20 cellular contexts compared by ENCODE assay signal in the genomic region with DNA sequence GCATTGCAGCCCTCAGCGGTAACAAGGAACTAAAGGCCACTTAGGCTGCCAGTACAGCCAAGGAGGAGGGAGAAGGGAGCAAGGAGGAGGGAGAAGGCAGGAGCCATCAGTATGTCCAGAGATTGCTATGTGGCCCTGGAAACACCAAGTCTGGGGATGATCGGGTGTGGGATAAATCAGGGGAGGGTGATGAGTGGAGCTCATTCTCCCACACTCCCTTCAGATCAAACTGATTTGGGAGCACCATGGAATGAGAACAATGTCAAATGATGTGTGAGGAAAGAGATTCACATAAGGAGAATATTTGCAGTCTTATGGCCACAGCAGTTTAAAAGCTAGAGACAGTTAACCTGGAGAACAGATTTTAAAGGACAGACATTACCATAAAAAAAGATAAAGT.
A peak's percentile ranks its signal among the peaks of the same experiment; 100 is the strongest.
DNase-seq lines count a peak whose midpoint lies in the region; FAIRE-seq and TF ChIP-seq lines count a peak whose summit lies in the region.
"Had no signal": no experiment of that assay in that cellular context is flagged by ENCODE, and none has a peak within 500 bp of the region (broad histone marks: within the 10 kb centered on the region; RNA-seq: fewer than 3 reads in every experiment).

No MANE protein-coding gene starts in this region.

- H3K36me3 ChIP-seq in neural progenitor cell (no peaks in the 10 kb centered on the region), breast epithelium (no peaks in the 10 kb centered on the region)

- peaks cover 3% of the 10 kb centered on the region for H3K27me3 Mint-ChIP-seq in neural progenitor cell (ENCODE audit: insufficient read depth, low read depth)

- no peak for TF ChIP-seq POLR2A in breast epithelium (IDR thresholded peaks at IDR 0.05)

- FAIRE-seq in GM19239 (lab: Jason Lieb, UNC) = no peak
- FAIRE-seq: A204.1, GM12891, GM18507, H1 had no signal

- peaks cover 9% of the 10 kb centered on the region for H3K4me1 Mint-ChIP-seq in neural progenitor cell

- H3F3A ChIP-seq in neural progenitor cell (ENCODE audit: low read depth) = no peaks in the 10 kb centered on the region

- H3K27ac Mint-ChIP-seq in neural progenitor cell = peak overlapping the region; percentile 23
- H3K27ac Mint-ChIP-seq: CD14-positive monocyte; CD4-positive, alpha-beta memory T cell; H9 had no signal

- H3K4me3 Mint-ChIP-seq in neural progenitor cell = no peak overlapping the region
- H3K4me3 Mint-ChIP-seq: CD4-positive, alpha-beta memory T cell; H9 had no signal

- H3K9me3 ChIP-seq in neural progenitor cell (ENCODE audit: low read depth) (no peaks in the 10 kb centered on the region), breast epithelium (no peaks in the 10 kb centered on the region)

- no peaks in the 10 kb centered on the region for H3K9me3 Mint-ChIP-seq in neural progenitor cell
- H3K9me3 Mint-ChIP-seq: CD14-positive monocyte; CD4-positive, alpha-beta memory T cell had no signal

- H3K4me1 ChIP-seq in neural progenitor cell (no peaks in the 10 kb centered on the region), breast epithelium (no peaks in the 10 kb centered on the region)

- no peaks in the 10 kb centered on the region for H3K36me3 Mint-ChIP-seq in neural progenitor cell
- H3K36me3 Mint-ChIP-seq: CD14-positive monocyte; CD4-positive, alpha-beta memory T cell had no signal

- TF ChIP-seq CTCF in neural progenitor cell (IDR thresholded peaks at IDR 0.05) = no peak
- TF ChIP-seq CTCF in breast epithelium (IDR thresholded peaks at IDR 0.05) = no peak

- no peak overlapping the region for H3K9ac ChIP-seq in neural progenitor cell

- H3K27ac ChIP-seq in neural progenitor cell (no peak overlapping the region), breast epithelium (no peak overlapping the region)

- H4K20me1 ChIP-seq in neural progenitor cell (ENCODE audit: low read depth) = no peaks in the 10 kb centered on the region

- no peak overlapping the region for H3K4me3 ChIP-seq in neural progenitor cell
- no peak overlapping the region for H3K4me3 ChIP-seq in breast epithelium

- H3K79me2 ChIP-seq in neural progenitor cell (ENCODE audit: low read depth) = no peaks in the 10 kb centered on the region

- H3K27me3 ChIP-seq in neural progenitor cell = no peaks in the 10 kb centered on the region
- H3K27me3 ChIP-seq in breast epithelium = peaks cover 0 to 7% of the 10 kb centered on the region in 2 donors

- no peak overlapping the region for H2AFZ ChIP-seq in neural progenitor cell (replicated peaks)

- no peak overlapping the region for H3K4me2 ChIP-seq in neural progenitor cell

- intact Hi-C loops in breast epithelium (cut with DNase I; ENCODE audit: low total_unique reads) = no loop called here

- DNase-seq in EH (ENCODE audit: low read depth) = peak; percentile 64
- DNase-seq in amniotic epithelial cell (ENCODE audit: low read depth) = peak; percentile 58
- no peak for DNase-seq in neural progenitor cell (ENCODE audit: low spot score)
- DNase-seq in LoVo (ENCODE audit: low spot score) = no peak
- no peak for DNase-seq in GM19239 (ENCODE audit: insufficient read length, low spot score)
- DNase-seq in breast epithelium (ENCODE audit: low spot score in 2 of 2) = no peak
- DNase-seq: ACHN; AML-193; CD4-positive, alpha-beta memory T cell; DMS79 treated with DMSO at 0.1 percent for 48 hours; EL; H9; IMR-90; Karpas-422; KBM-7 had no signal

Comparison
In these comparisons a context has a peak if more than half of its experiments do, and no peak if none do; other contexts are left out.
1. DNase-seq: peak in EH (single experiment) and amniotic epithelial cell (single experiment); none in neural progenitor cell (single experiment), LoVo (single experiment), GM19239 (single experiment) and breast epithelium (0 of 2).